12 cellular contexts compared by ENCODE assay signal in genomic region chr12:24012528-24012927, GRCh38.
DNase-seq lines count a peak whose midpoint lies in the region; ATAC-seq and TF ChIP-seq lines count a peak whose summit lies in the region.
"Had no signal": no experiment of that assay in that cellular context is flagged by ENCODE, and none has a peak within 500 bp of the region (broad histone marks: within the 10 kb centered on the region; RNA-seq: fewer than 3 reads in every experiment).

No MANE protein-coding gene starts in this region.

- in situ Hi-C loops in G401 (cut with HindIII; ENCODE audit: low sequenced_read_pairs) = no loop called here

- H3K4me3 ChIP-seq in SK-N-SH (ENCODE audit: low read depth in 2 of 2, low read length in 1 of 2) = no peak overlapping the region
- H3K4me3 ChIP-seq in dorsolateral prefrontal cortex = no peak overlapping the region

- no peaks in the 10 kb centered on the region for H3F3A ChIP-seq in SK-N-SH (replicated peaks; ENCODE audit: insufficient read depth)

- no peak overlapping the region for H3K9ac ChIP-seq in SK-N-SH

- CTCF ChIA-PET in SK-N-SH (lab: Yijun Ruan, JAX) = interaction anchor here (0.7 to 1.1 kb wide), 2 partner anchors 15 to 98 kb away, joined by 3 read pairs; no protein-coding TSS in a partner anchor

- H3K27ac ChIP-seq in 22Rv1 (no peak overlapping the region), SK-N-SH (ENCODE audit: low read depth in 2 of 2, low read length in 1 of 2) (no peak overlapping the region), foreskin keratinocyte (no peak overlapping the region), dorsolateral prefrontal cortex (no peak overlapping the region)

- peak; percentile 55 for TF ChIP-seq RAD21 in SK-N-SH (IDR thresholded peaks at IDR 0.05; ENCODE audit: low read length)

- no peaks in the 10 kb centered on the region for H3K9me2 ChIP-seq in SK-N-SH

- TF ChIP-seq CTCF in 22Rv1 (IDR thresholded peaks at IDR 0.05) = peak; percentile 60
- TF ChIP-seq CTCF in GM10266 (IDR thresholded peaks at IDR 0.05; ENCODE audit: control insufficient read depth, insufficient read depth, low read depth, missing control alignments) = peak; percentile 4
- TF ChIP-seq CTCF in SK-N-SH (IDR thresholded peaks at IDR 0.05) = peak; percentile 49
- TF ChIP-seq CTCF in foreskin keratinocyte (conservative IDR thresholded peaks at IDR 0.05) = peak; percentile 47
- peak in 15 of 56 donors; percentile 5 to 37 (median 15) for TF ChIP-seq CTCF in dorsolateral prefrontal cortex (IDR thresholded peaks at IDR 0.05 in 54 of 56, conservative IDR thresholded peaks at IDR 0.05 in 2 of 56; ENCODE audit: low read depth in 1 of 56, partially characterized antibody in 56 of 56)

- no peak for DNase-seq in GM10266 (ENCODE audit: extremely low spot score)
- DNase-seq in SK-N-SH = no peak
- DNase-seq in foreskin keratinocyte = peak; percentile 4 to 21
- no peak for DNase-seq in dorsolateral prefrontal cortex
- no peak for DNase-seq in G401 (ENCODE audit: low spot score)
- DNase-seq in kidney tubule cell (ENCODE audit: low spot score) = no peak
- DNase-seq in foreskin melanocyte = no peak
- DNase-seq: effector CD4-positive, alpha-beta T cell; SHP77 treated with DMSO at 0.1 percent for 48 hours; stimulated activated naive CD4-positive, alpha-beta T cell had no signal

- H3K4me1 ChIP-seq in SK-N-SH (ENCODE audit: control insufficient read depth in 1 of 2, insufficient read depth in 2 of 2, low read depth in 1 of 2, low read length in 1 of 2) (no peaks in the 10 kb centered on the region), foreskin keratinocyte (no peaks in the 10 kb centered on the region)

- H3K27me3 ChIP-seq in SK-N-SH (ENCODE audit: insufficient read depth) = no peaks in the 10 kb centered on the region
- H3K27me3 ChIP-seq in foreskin keratinocyte = no peaks in the 10 kb centered on the region
- peaks cover 0 to 4% (median 0%) of the 10 kb centered on the region in 45 donors for H3K27me3 ChIP-seq in dorsolateral prefrontal cortex

- no peak for ATAC-seq in foreskin keratinocyte
- ATAC-seq: WTC11 had no signal

- WGBS in SK-N-SH (ENCODE audit: low lambda C conversion rate) = 60% methylated on average over 1 of the region's 1 CpG

- no peaks in the 10 kb centered on the region for H3K36me3 ChIP-seq in SK-N-SH (replicated peaks in 1 of 2; ENCODE audit: control insufficient read depth in 1 of 2, insufficient read depth in 2 of 2, low read length in 1 of 2)

- H3K9me3 ChIP-seq in SK-N-SH = no peaks in the 10 kb centered on the region

- H3K79me2 ChIP-seq in SK-N-SH (ENCODE audit: insufficient read depth) = no peaks in the 10 kb centered on the region

- no peak overlapping the region for H2AFZ ChIP-seq in SK-N-SH (ENCODE audit: low read depth)

- POLR2A ChIA-PET in SK-N-SH (lab: Yijun Ruan, JAX) = no interaction called here

- H4K20me1 ChIP-seq in SK-N-SH (ENCODE audit: insufficient read depth) = no peaks in the 10 kb centered on the region

- TF ChIP-seq EP300 in SK-N-SH (IDR thresholded peaks at IDR 0.05; ENCODE audit: borderline replicate concordance in 1 of 2, low read depth in 1 of 2, low read length in 1 of 2) = no peak

- intact Hi-C loops in dorsolateral prefrontal cortex (cut with DNase I) = no loop called here

- no peak overlapping the region for H3K4me2 ChIP-seq in SK-N-SH

TF ChIP-seq in SK-N-SH, 30 proteins besides CTCF, POLR2A, EP300 and RAD21:
- TF ChIP-seq SMC3 (IDR thresholded peaks at IDR 0.05; ENCODE audit: low read depth, low read length) = peak; percentile 28; the same call in 1 of the 2 replicates
- no peak for TF ChIP-seq FOXM1 (IDR thresholded peaks at IDR 0.05; ENCODE audit: low read depth)

Comparison
In these comparisons a context has a peak if more than half of its experiments do, and no peak if none do; other contexts are left out.
1. DNase-seq: peak in foreskin keratinocyte (2 of 2); none in GM10266 (single experiment), SK-N-SH (single experiment), dorsolateral prefrontal cortex (0 of 10), G401 (single experiment), kidney tubule cell (single experiment) and foreskin melanocyte (single experiment).